Comparison of ENCODE assay signal across 29 cellular contexts in genomic region chr17:44956998-44957981, GRCh38. TPM values are rescaled to one million over a fixed set of nuclear protein-coding genes. Genes with fewer than 3 reads are reported as not detected.
A peak's percentile ranks its signal among the peaks of the same experiment; 100 is the strongest.
DNase-seq lines count a peak whose midpoint lies in the region; ATAC-seq, FAIRE-seq and TF ChIP-seq lines count a peak whose summit lies in the region.
"Had no signal": no experiment of that assay in that cellular context is flagged by ENCODE, and none has a peak within 500 bp of the region (broad histone marks: within the 10 kb centered on the region; RNA-seq: fewer than 3 reads in every experiment).

No MANE protein-coding gene starts in this region.

- intact Hi-C loops in cardiac septum (cut with DNase I) (no loop called here), left cardiac atrium (cut with DNase I) (no loop called here), HepG2 (cut with micrococcal nuclease; ENCODE audit: unreplicated experiment) (no loop called here)

- H4K20me1 ChIP-seq in HepG2 (ENCODE audit: insufficient read depth, low read length) = no peaks in the 10 kb centered on the region

- no peak overlapping the region for H3K27ac Mint-ChIP-seq in progenitor cell of endocrine pancreas
- H3K27ac Mint-ChIP-seq: activated naive CD8-positive, alpha-beta T cell treated with anti-CD3 and anti-CD28 coated beads, Interleukin-2, amount 10 ng/mL, durations not matched to agents 7 days and 5 days; activated T-cell treated with anti-CD3 and anti-CD28 coated beads, Interleukin-2, amount 50 U/mL, for 24 hours; CD4-positive, alpha-beta T cell; dendritic cell treated with granulocyte-macrophage colony-stimulating factor and Interleukin-4, amounts not matched to agents 40 ng/mL and 50 ng/mL, for 4 days; nephron progenitor cell had no signal

- no peak overlapping the region for H3K27ac ChIP-seq in coronary artery
- H3K27ac ChIP-seq in HepG2 (ENCODE audit: extremely low read length, insufficient read depth, low read length) = no peak overlapping the region
- peak overlapping the region in 3 of 4 donors; percentile 52 to 85 (median 69) for H3K27ac ChIP-seq in tibial nerve
- H3K27ac ChIP-seq: ascending aorta, parathyroid adenoma, SK-N-MC, thyroid gland had no signal

- 18% methylated on average over 7 of the region's 8 CpGs for WGBS in HepG2 (ENCODE audit: low lambda C conversion rate)
- 59% methylated on average over 8 of the region's 8 CpGs for WGBS in tibial nerve, 2 donors

- H3K27me3 Mint-ChIP-seq in progenitor cell of endocrine pancreas = peaks cover 22% of the 10 kb centered on the region

- H3K4me1 ChIP-seq in HepG2 (ENCODE audit: insufficient read depth, low read length) = peaks cover 34% of the 10 kb centered on the region
- H3K4me1 ChIP-seq in tibial nerve = peaks cover 0 to 33% (median 13%) of the 10 kb centered on the region in 4 donors

- no peaks in the 10 kb centered on the region for H3K4me1 Mint-ChIP-seq in progenitor cell of endocrine pancreas (ENCODE audit: low read depth)

- ATAC-seq in left cardiac atrium (no peak), HepG2 (peak; percentile 37)
- ATAC-seq: stimulated activated naive CD8-positive, alpha-beta T cell treated with anti-CD3 and anti-CD28 coated beads, Interleukin-15, Interleukin-2, amounts not matched to agents 100 U/mL and 50 U/mL, for 24 hours had no signal

- TF ChIP-seq RAD21 in HepG2 (CRISPR knock-in tag; IDR thresholded peaks at IDR 0.05) = no peak

- no peaks in the 10 kb centered on the region for H3K36me3 Mint-ChIP-seq in progenitor cell of endocrine pancreas (ENCODE audit: insufficient read depth)
- H3K36me3 Mint-ChIP-seq: activated naive CD8-positive, alpha-beta T cell treated with anti-CD3 and anti-CD28 coated beads, Interleukin-2, amount 10 ng/mL, durations not matched to agents 7 days and 5 days had no signal

- TF ChIP-seq EP300 in HepG2 (IDR thresholded peaks at IDR 0.05; ENCODE audit: low read depth in 2 of 2, low read length in 2 of 2) = no peak
- TF ChIP-seq EP300 in HepG2 (CRISPR knock-in tag; IDR thresholded peaks at IDR 0.05; ENCODE audit: borderline replicate concordance) = 0 out of 2 replicates have a peak, but pooled peaks have one; percentile 2
- no peak for TF ChIP-seq EP300 in tibial nerve (IDR thresholded peaks at IDR 0.05)

- no peak overlapping the region for H3K4me3 Mint-ChIP-seq in progenitor cell of endocrine pancreas (ENCODE audit: low read depth)
- H3K4me3 Mint-ChIP-seq: activated naive CD8-positive, alpha-beta T cell treated with anti-CD3 and anti-CD28 coated beads, Interleukin-2, amount 10 ng/mL, durations not matched to agents 7 days and 5 days; activated T-cell treated with anti-CD3 and anti-CD28 coated beads, Interleukin-2, amount 50 U/mL, for 24 hours; CD4-positive, alpha-beta T cell; dendritic cell treated with granulocyte-macrophage colony-stimulating factor and Interleukin-4, amounts not matched to agents 40 ng/mL and 50 ng/mL, for 4 days; nephron progenitor cell had no signal

- H3K79me2 ChIP-seq in HepG2 (ENCODE audit: insufficient read depth, low read length) = no peaks in the 10 kb centered on the region
- H3K79me2 ChIP-seq: parathyroid adenoma had no signal

- FAIRE-seq in HepG2 (lab: Jason Lieb, UNC) = peak; percentile 88
- FAIRE-seq: endometrium, H54 had no signal

- DNase-seq in cardiac septum (ENCODE audit: low spot score) = peak; percentile 53
- no peak for DNase-seq in left cardiac atrium
- DNase-seq in coronary artery (ENCODE audit: low spot score) = peak; percentile 53
- DNase-seq in HepG2 (ENCODE audit: low spot score) = no peak
- DNase-seq in tibial nerve (ENCODE audit: low spot score in 2 of 2) = no peak
- DNase-seq in progenitor cell of endocrine pancreas (ENCODE audit: low spot score, unreplicated experiment) = no peak
- DNase-seq in SHP77 treated with DMSO at 0.1 percent for 48 hours (lab: John Stamatoyannopoulos, UW) = no peak
- DNase-seq in SW 1271 (lab: John Stamatoyannopoulos, UW) = no peak
- DNase-seq: activated CD4-positive, alpha-beta T cell treated with anti-CD3 and anti-CD28 coated beads for 48 hours; activated gamma-delta T cell; activated naive CD8-positive, alpha-beta T cell treated with anti-CD3 and anti-CD28 coated beads, Interleukin-2, amount 10 ng/mL, durations not matched to agents 7 days and 5 days; activated T-cell treated with anti-CD3 and anti-CD28 coated beads, Interleukin-2, amount 50 U/mL, for 24 hours; CD4-positive, alpha-beta T cell; DMS153; MG63; NCI-H2029; NCI-H526; nephron progenitor cell; stimulated activated naive CD8-positive, alpha-beta T cell treated with anti-CD3 and anti-CD28 coated beads, Interleukin-15, Interleukin-2, amounts not matched to agents 100 U/mL and 50 U/mL, for 24 hours; T-helper 2 cell; thyroid gland had no signal

- BruUV-seq in HepG2 (replicated peaks; lab: Mats Ljungman, UMichigan) = no TSS peak

- TF ChIP-seq CTCF in coronary artery (IDR thresholded peaks at IDR 0.05) = no peak
- TF ChIP-seq CTCF in HepG2 (CRISPR knock-in tag; IDR thresholded peaks at IDR 0.05) = no peak
- no peak for TF ChIP-seq CTCF in tibial nerve (IDR thresholded peaks at IDR 0.05)
- TF ChIP-seq CTCF in progenitor cell of endocrine pancreas (IDR thresholded peaks at IDR 0.05; ENCODE audit: unreplicated experiment) = no peak

- no peak for TF ChIP-seq POLR2A in HepG2 (IDR thresholded peaks at IDR 0.05; ENCODE audit: insufficient read depth in 1 of 2, low read depth in 2 of 2, low read length in 2 of 2)
- TF ChIP-seq POLR2A in tibial nerve (IDR thresholded peaks at IDR 0.05) = no peak

- no peak overlapping the region for H3K4me3 ChIP-seq in coronary artery
- H3K4me3 ChIP-seq in HepG2 (replicated peaks in 1 of 3; ENCODE audit: insufficient read depth in 1 of 3, low read depth in 2 of 3, low read length in 3 of 3) = peak overlapping the region; percentile 25 to 58 (median 39)
- H3K4me3 ChIP-seq in tibial nerve = no peak overlapping the region
- H3K4me3 ChIP-seq: ascending aorta, lung, MG63, SK-N-MC, thyroid gland had no signal

- POLR2A ChIA-PET in HepG2 (lab: Yijun Ruan, JAX) = no interaction called here

- peak overlapping the region; percentile 84 for H3K4me2 ChIP-seq in HepG2 (ENCODE audit: low read depth, low read length)

- no peaks in the 10 kb centered on the region for H3K9me3 Mint-ChIP-seq in progenitor cell of endocrine pancreas (ENCODE audit: low read depth)
- H3K9me3 Mint-ChIP-seq: activated naive CD8-positive, alpha-beta T cell treated with anti-CD3 and anti-CD28 coated beads, Interleukin-2, amount 10 ng/mL, durations not matched to agents 7 days and 5 days; activated T-cell treated with anti-CD3 and anti-CD28 coated beads, Interleukin-2, amount 50 U/mL, for 24 hours; CD4-positive, alpha-beta T cell; dendritic cell treated with granulocyte-macrophage colony-stimulating factor and Interleukin-4, amounts not matched to agents 40 ng/mL and 50 ng/mL, for 4 days; nephron progenitor cell had no signal

- in situ Hi-C loops in HepG2 (cut with HindIII; ENCODE audit: extremely low pct_ligation_motif_present, low pct_unique_long_range_greater_than_20kb) = no loop called here

- no peaks in the 10 kb centered on the region for H3K36me3 ChIP-seq in HepG2 (replicated peaks in 1 of 2; ENCODE audit: control insufficient read depth in 1 of 2, insufficient read depth in 2 of 2, low read length in 2 of 2)
- no peaks in the 10 kb centered on the region for H3K36me3 ChIP-seq in tibial nerve
- H3K36me3 ChIP-seq: ascending aorta, MG63, thyroid gland had no signal

- peak overlapping the region; percentile 78 for H2AFZ ChIP-seq in HepG2 (ENCODE audit: low read length)
- H2AFZ ChIP-seq: parathyroid adenoma had no signal

- CTCF ChIA-PET in HepG2 (lab: Yijun Ruan, JAX; ENCODE audit: low intra/inter-chr PET ratio, low total read pairs) = no interaction called here

- H3K9me3 ChIP-seq in HepG2 (ENCODE audit: low read length) (no peaks in the 10 kb centered on the region), tibial nerve (no peaks in the 10 kb centered on the region)
- H3K9me3 ChIP-seq: ascending aorta, MG63, thyroid gland had no signal

- H3K27me3 ChIP-seq in HepG2 (ENCODE audit: control insufficient read depth in 1 of 2, insufficient read depth in 2 of 2, low read length in 2 of 2) = peaks cover 0 to 14% of the 10 kb centered on the region in 2 experiments; a peak in 1 of 5 replicates
- peaks cover 0 to 37% of the 10 kb centered on the region in 2 donors for H3K27me3 ChIP-seq in tibial nerve
- H3K27me3 ChIP-seq: ascending aorta, MG63, thyroid gland had no signal

- peak overlapping the region; percentile 42; the same call in 1 of the 2 replicates for H3K9ac ChIP-seq in HepG2 (ENCODE audit: insufficient read depth, low read depth, low read length)
- H3K9ac ChIP-seq: parathyroid adenoma had no signal

RNA-seq across cellular contexts. Expression of gene KIF18B, which starts 9.7 kb away (rescaled TPM):
- 0.13 TPM for total RNA-seq in cardiac septum
- total RNA-seq in left cardiac atrium = under 1 TPM; 0.16 to 0.85 TPM
- 14.5 and 15.3 TPM in 2 replicates for total RNA-seq in HepG2 (2016; rRNA removed; fragmentation: Illumina TruSeq; extraction: Trizol)
- 9.5 and 10.9 TPM in 2 replicates for total RNA-seq in HepG2 (2016; cell fraction: cytosol; rRNA removed; fragmentation: Illumina TruSeq; extraction: Trizol; ENCODE audit: low read depth)
- total RNA-seq in HepG2 (2016; cell fraction: insoluble cytoplasmic fraction; rRNA removed; fragmentation: Illumina TruSeq; extraction: Trizol) = 10.5 and 15.3 TPM in 2 replicates
- total RNA-seq in HepG2 (2016; cell fraction: membrane; rRNA removed; fragmentation: Illumina TruSeq; extraction: Trizol) = 11.6 and 11.8 TPM in 2 replicates
- 16.1 and 18.1 TPM in 2 replicates for total RNA-seq in HepG2 (2016; cell fraction: nucleus; rRNA removed; fragmentation: Illumina TruSeq; extraction: Trizol)
- polyA plus RNA-seq in HepG2 (2011; rRNA removed) = 13.2 and 15.2 TPM in 2 replicates
- polyA plus RNA-seq in HepG2 (2011; cell fraction: cytosol; rRNA removed) = 3.7 and 7.3 TPM in 2 replicates
- 33.4 and 44.5 TPM in 2 replicates for polyA plus RNA-seq in HepG2 (2011; cell fraction: nucleus; rRNA removed)
- 4.1 and 7.4 TPM in 2 replicates for polyA plus RNA-seq in HepG2 (2012)
- 1.2 and 1.7 TPM in 2 replicates for polyA plus RNA-seq in HepG2 (2016; cell fraction: cytosol; fragmentation: Illumina TruSeq; extraction: Trizol; ENCODE audit: low read depth)
- 11.3 and 16.8 TPM in 2 replicates for polyA plus RNA-seq in HepG2 (2016; cell fraction: insoluble cytoplasmic fraction; fragmentation: Illumina TruSeq; extraction: Trizol; ENCODE audit: low read depth)
- 3.7 and 5.4 TPM in 2 replicates for polyA plus RNA-seq in HepG2 (2016; cell fraction: membrane; fragmentation: Illumina TruSeq; extraction: Trizol; ENCODE audit: low read depth)
- polyA plus RNA-seq in HepG2 (2016; cell fraction: nucleus; fragmentation: Illumina TruSeq; extraction: Trizol; ENCODE audit: insufficient read depth, low read depth) = 81.4 and 94.7 TPM in 2 replicates
- 25.0 and 60.4 TPM in 2 replicates for polyA minus RNA-seq in HepG2 (2011; rRNA and poly(A)+ RNA removed; ENCODE audit: low replicate concordance)
- polyA minus RNA-seq in HepG2 (2011; cell fraction: cytosol; rRNA and poly(A)+ RNA removed) = 8.2 and 9.4 TPM in 2 replicates
- 12.9 and 15.5 TPM in 2 replicates for polyA minus RNA-seq in HepG2 (2011; cell fraction: nucleus; rRNA and poly(A)+ RNA removed)
- under 1 TPM in 2 of 4 donors, not detected in 2; 0.30 to 0.66 TPM for total RNA-seq in tibial nerve
- 27.7 and 32.2 TPM in 2 replicates for total RNA-seq in progenitor cell of endocrine pancreas
- total RNA-seq: ascending aorta had no signal

RNA-seq across cellular contexts. Expression of gene C1QL1, which starts 10.8 kb away (rescaled TPM):
- total RNA-seq in cardiac septum = 0.97 TPM
- 1 to 10 TPM in 1 of 2 donors, under 1 TPM in 1; 0.94 to 2.9 TPM for total RNA-seq in left cardiac atrium
- total RNA-seq in HepG2 (2016; rRNA removed; fragmentation: Illumina TruSeq; extraction: Trizol) = 0.11 TPM in 1 of 2 replicates, not detected in the other
- not detected in 2 replicates for total RNA-seq in HepG2 (2016; cell fraction: cytosol; rRNA removed; fragmentation: Illumina TruSeq; extraction: Trizol; ENCODE audit: low read depth)
- total RNA-seq in HepG2 (2016; cell fraction: insoluble cytoplasmic fraction; rRNA removed; fragmentation: Illumina TruSeq; extraction: Trizol) = not detected in 2 replicates
- 0.14 TPM in 1 of 2 replicates, not detected in the other for total RNA-seq in HepG2 (2016; cell fraction: membrane; rRNA removed; fragmentation: Illumina TruSeq; extraction: Trizol)
- not detected in 2 replicates for total RNA-seq in HepG2 (2016; cell fraction: nucleus; rRNA removed; fragmentation: Illumina TruSeq; extraction: Trizol)
- 0.07 and 0.11 TPM in 2 replicates for polyA plus RNA-seq in HepG2 (2011; rRNA removed)
- 0.10 and 0.20 TPM in 2 replicates for polyA plus RNA-seq in HepG2 (2011; cell fraction: cytosol; rRNA removed)
- polyA plus RNA-seq in HepG2 (2011; cell fraction: nucleus; rRNA removed) = 0.14 TPM in 1 of 2 replicates, not detected in the other
- polyA plus RNA-seq in HepG2 (2012) = 0.24 TPM in 1 of 2 replicates, not detected in the other
- 0.38 and 0.43 TPM in 2 replicates for polyA plus RNA-seq in HepG2 (2016; cell fraction: cytosol; fragmentation: Illumina TruSeq; extraction: Trizol; ENCODE audit: low read depth)
- not detected in 2 replicates for polyA plus RNA-seq in HepG2 (2016; cell fraction: insoluble cytoplasmic fraction; fragmentation: Illumina TruSeq; extraction: Trizol; ENCODE audit: low read depth)
- polyA plus RNA-seq in HepG2 (2016; cell fraction: membrane; fragmentation: Illumina TruSeq; extraction: Trizol; ENCODE audit: low read depth) = 0.15 and 0.29 TPM in 2 replicates
- polyA plus RNA-seq in HepG2 (2016; cell fraction: nucleus; fragmentation: Illumina TruSeq; extraction: Trizol; ENCODE audit: insufficient read depth, low read depth) = not detected in 2 replicates
- polyA minus RNA-seq in HepG2 (2011; rRNA and poly(A)+ RNA removed; ENCODE audit: low replicate concordance) = 1.1 TPM in 1 of 2 replicates, not detected in the other
- not detected in 2 replicates for polyA minus RNA-seq in HepG2 (2011; cell fraction: cytosol; rRNA and poly(A)+ RNA removed)
- not detected in 2 replicates for polyA minus RNA-seq in HepG2 (2011; cell fraction: nucleus; rRNA and poly(A)+ RNA removed)
- 10 to 100 TPM in 3 of 4 donors, 1 to 10 TPM in 1; 9.8 to 25.5 (median 21.2) TPM for total RNA-seq in tibial nerve
- total RNA-seq in progenitor cell of endocrine pancreas = 36.2 and 37.0 TPM in 2 replicates
- total RNA-seq: activated naive CD8-positive, alpha-beta T cell treated with anti-CD3 and anti-CD28 coated beads, Interleukin-2, amount 10 ng/mL, durations not matched to agents 7 days and 5 days; ascending aorta; CD4-positive, alpha-beta T cell had no signal

RNA-seq across cellular contexts. Expression of gene GFAP, which starts 42.0 kb away (rescaled TPM):
- total RNA-seq in cardiac septum = 7.0 TPM
- total RNA-seq in left cardiac atrium = 1 to 10 TPM; 2.3 to 4.0 TPM
- 0.11 and 0.35 TPM in 2 replicates for total RNA-seq in HepG2 (2016; rRNA removed; fragmentation: Illumina TruSeq; extraction: Trizol)
- total RNA-seq in HepG2 (2016; cell fraction: cytosol; rRNA removed; fragmentation: Illumina TruSeq; extraction: Trizol; ENCODE audit: low read depth) = 0.20 TPM in 1 of 2 replicates, not detected in the other
- total RNA-seq in HepG2 (2016; cell fraction: insoluble cytoplasmic fraction; rRNA removed; fragmentation: Illumina TruSeq; extraction: Trizol) = 0.50 TPM in 1 of 2 replicates, not detected in the other
- 0.10 and 0.22 TPM in 2 replicates for total RNA-seq in HepG2 (2016; cell fraction: membrane; rRNA removed; fragmentation: Illumina TruSeq; extraction: Trizol)
- 0.63 TPM in 1 of 2 replicates, not detected in the other for total RNA-seq in HepG2 (2016; cell fraction: nucleus; rRNA removed; fragmentation: Illumina TruSeq; extraction: Trizol)
- 0.16 and 0.29 TPM in 2 replicates for polyA plus RNA-seq in HepG2 (2011; rRNA removed)
- polyA plus RNA-seq in HepG2 (2011; cell fraction: cytosol; rRNA removed) = 0.08 and 0.24 TPM in 2 replicates
- polyA plus RNA-seq in HepG2 (2011; cell fraction: nucleus; rRNA removed) = 0.24 and 0.99 TPM in 2 replicates
- polyA plus RNA-seq in HepG2 (2012) = 0.13 TPM in 1 of 2 replicates, not detected in the other
- polyA plus RNA-seq in HepG2 (2016; cell fraction: cytosol; fragmentation: Illumina TruSeq; extraction: Trizol; ENCODE audit: low read depth) = 0.18 TPM in 1 of 2 replicates, not detected in the other
- polyA plus RNA-seq in HepG2 (2016; cell fraction: insoluble cytoplasmic fraction; fragmentation: Illumina TruSeq; extraction: Trizol; ENCODE audit: low read depth) = 0.39 TPM in 1 of 2 replicates, not detected in the other
- 0.11 and 0.38 TPM in 2 replicates for polyA plus RNA-seq in HepG2 (2016; cell fraction: membrane; fragmentation: Illumina TruSeq; extraction: Trizol; ENCODE audit: low read depth)
- not detected in 2 replicates for polyA plus RNA-seq in HepG2 (2016; cell fraction: nucleus; fragmentation: Illumina TruSeq; extraction: Trizol; ENCODE audit: insufficient read depth, low read depth)
- 0.78 TPM in 1 of 2 replicates, not detected in the other for polyA minus RNA-seq in HepG2 (2011; rRNA and poly(A)+ RNA removed; ENCODE audit: low replicate concordance)
- not detected in 2 replicates for polyA minus RNA-seq in HepG2 (2011; cell fraction: cytosol; rRNA and poly(A)+ RNA removed)
- polyA minus RNA-seq in HepG2 (2011; cell fraction: nucleus; rRNA and poly(A)+ RNA removed) = not detected in 2 replicates
- 10 to 100 TPM in 1 of 4 donors, 1 to 10 TPM in 3; 1.6 to 37.2 (median 7.3) TPM for total RNA-seq in tibial nerve
- not detected in 2 replicates for total RNA-seq in progenitor cell of endocrine pancreas
- total RNA-seq: A172; activated naive CD8-positive, alpha-beta T cell treated with anti-CD3 and anti-CD28 coated beads, Interleukin-2, amount 10 ng/mL, durations not matched to agents 7 days and 5 days; CD4-positive, alpha-beta T cell had no signal

RNA-seq across cellular contexts. Expression of gene EFTUD2, which starts 58.0 kb away (rescaled TPM):
- total RNA-seq in cardiac septum (62.0 TPM), left cardiac atrium (10 to 100 TPM; 59.0 to 66.1 TPM), HepG2 (2016; rRNA removed; fragmentation: Illumina TruSeq; extraction: Trizol) (137 and 310 TPM in 2 replicates), tibial nerve (100 to 1,000 TPM in 1 of 4 donors, 10 to 100 TPM in 3; 48.9 to 137 (median 57.0) TPM), progenitor cell of endocrine pancreas (127 and 133 TPM in 2 replicates)
- total RNA-seq in HepG2 (2016; cell fraction: cytosol; rRNA removed; fragmentation: Illumina TruSeq; extraction: Trizol; ENCODE audit: low read depth) = 12.3 and 15.8 TPM in 2 replicates
- total RNA-seq in HepG2 (2016; cell fraction: insoluble cytoplasmic fraction; rRNA removed; fragmentation: Illumina TruSeq; extraction: Trizol) = 133 and 270 TPM in 2 replicates
- total RNA-seq in HepG2 (2016; cell fraction: membrane; rRNA removed; fragmentation: Illumina TruSeq; extraction: Trizol) = 28.2 and 35.7 TPM in 2 replicates
- 141 TPM in 2 replicates for total RNA-seq in HepG2 (2016; cell fraction: nucleus; rRNA removed; fragmentation: Illumina TruSeq; extraction: Trizol)
- 107 and 111 TPM in 2 replicates for polyA plus RNA-seq in HepG2 (2011; rRNA removed)
- 91.0 and 97.8 TPM in 2 replicates for polyA plus RNA-seq in HepG2 (2011; cell fraction: cytosol; rRNA removed)
- polyA plus RNA-seq in HepG2 (2011; cell fraction: nucleus; rRNA removed) = 171 and 192 TPM in 2 replicates
- polyA plus RNA-seq in HepG2 (2012) = 121 and 137 TPM in 2 replicates
- polyA plus RNA-seq in HepG2 (2016; cell fraction: cytosol; fragmentation: Illumina TruSeq; extraction: Trizol; ENCODE audit: low read depth) = 6.8 and 7.8 TPM in 2 replicates
- 145 and 179 TPM in 2 replicates for polyA plus RNA-seq in HepG2 (2016; cell fraction: insoluble cytoplasmic fraction; fragmentation: Illumina TruSeq; extraction: Trizol; ENCODE audit: low read depth)
- 17.0 and 18.1 TPM in 2 replicates for polyA plus RNA-seq in HepG2 (2016; cell fraction: membrane; fragmentation: Illumina TruSeq; extraction: Trizol; ENCODE audit: low read depth)
- 110 and 140 TPM in 2 replicates for polyA plus RNA-seq in HepG2 (2016; cell fraction: nucleus; fragmentation: Illumina TruSeq; extraction: Trizol; ENCODE audit: insufficient read depth, low read depth)
- polyA minus RNA-seq in HepG2 (2011; rRNA and poly(A)+ RNA removed; ENCODE audit: low replicate concordance) = 364 and 446 TPM in 2 replicates
- polyA minus RNA-seq in HepG2 (2011; cell fraction: cytosol; rRNA and poly(A)+ RNA removed) = 88.8 and 91.3 TPM in 2 replicates
- polyA minus RNA-seq in HepG2 (2011; cell fraction: nucleus; rRNA and poly(A)+ RNA removed) = 191 and 216 TPM in 2 replicates

Comparison
In these comparisons a context has a peak if more than half of its experiments do, and no peak if none do; other contexts are left out.
1. DNase-seq: peak in cardiac septum (single experiment) and coronary artery (single experiment); none in left cardiac atrium (single experiment), HepG2 (single experiment), tibial nerve (0 of 2), progenitor cell of endocrine pancreas (single experiment), SHP77 treated with DMSO at 0.1 percent for 48 hours (single experiment) and SW 1271 (0 of 2).
2. H3K27ac ChIP-seq: peak in tibial nerve (3 of 4); none in coronary artery (0 of 2) and HepG2 (single experiment).
3. H3K4me3 ChIP-seq: peak in HepG2 (3 of 3); none in coronary artery (single experiment) and tibial nerve (0 of 4).